18 cellular contexts compared by ENCODE assay signal in the genomic region with DNA sequence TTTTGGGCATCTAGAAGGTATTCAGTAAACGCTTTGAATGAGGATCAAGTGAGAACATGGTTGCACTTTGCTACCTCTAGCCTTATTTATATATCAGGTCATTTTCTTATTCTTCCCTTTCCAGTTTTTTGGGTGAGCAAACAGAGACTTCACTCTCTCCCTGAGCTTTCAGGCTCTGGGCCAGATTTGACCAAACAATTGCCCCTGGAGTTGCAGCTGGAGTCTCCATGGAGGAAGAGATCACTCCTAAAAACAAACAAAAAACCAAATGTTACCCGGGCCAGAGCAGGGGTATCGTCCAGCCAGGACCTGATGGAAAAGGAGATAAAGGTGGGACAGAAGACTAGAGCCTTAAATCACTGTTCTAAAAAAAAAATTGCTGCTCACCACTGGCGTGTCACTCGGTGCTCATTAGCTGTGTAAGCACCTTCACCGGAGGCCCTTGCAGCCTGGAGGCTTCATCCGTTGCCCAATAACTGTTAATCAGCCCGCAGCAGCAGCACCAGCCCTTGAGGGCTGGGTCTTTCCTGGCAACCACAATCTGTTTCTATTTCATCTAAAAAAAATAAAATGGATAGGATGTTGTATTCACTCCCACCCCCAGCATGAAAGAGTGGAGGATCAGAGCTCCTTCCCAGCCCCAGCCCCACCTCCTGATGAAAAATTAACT.
DNase-seq lines count a peak whose midpoint lies in the region; ATAC-seq and TF ChIP-seq lines count a peak whose summit lies in the region.
"Had no signal": no experiment of that assay in that cellular context is flagged by ENCODE, and none has a peak within 500 bp of the region (broad histone marks: within the 10 kb centered on the region; RNA-seq: fewer than 3 reads in every experiment).

No MANE protein-coding gene starts in this region.

- no peak overlapping the region for H3K4me3 ChIP-seq in foreskin fibroblast (ENCODE audit: low read depth in 1 of 2, low read length in 2 of 2)
- H3K4me3 ChIP-seq: GM23248 had no signal

- no peak for TF ChIP-seq CTCF in foreskin fibroblast (IDR thresholded peaks at IDR 0.05; ENCODE audit: low read depth, low read length)

- DNase-seq in COR-L47 (lab: John Stamatoyannopoulos, UW) (peak; percentile 22), NCI-H1092 (lab: John Stamatoyannopoulos, UW) (peak; percentile 42), RPMI7951 (ENCODE audit: low read depth) (peak; percentile 81), left lobe of liver (ENCODE audit: low spot score) (peak; percentile 73), foreskin fibroblast (no peak), HUDEP-2 (lab: John Stamatoyannopoulos, UW; ENCODE audit: unreplicated experiment in 76 of 76) (no peak), AG08395 (ENCODE audit: low spot score) (no peak), SHP77 treated with DMSO at 0.1 percent for 48 hours (lab: John Stamatoyannopoulos, UW) (no peak)
- DNase-seq: DMS153, GM23248, KG1, NCI-H1694 treated with DMSO at 0.1 percent for 48 hours, NCI-H2107, NCI-H2227 treated with DMSO at 0.1 percent for 48 hours, NCI-H526 had no signal

- peak; percentile 54 for ATAC-seq in left lobe of liver
- ATAC-seq: HCT116, Panc1, Right ventricle myocardium inferior had no signal

Comparison
In these comparisons a context has a peak if more than half of its experiments do, and no peak if none do; other contexts are left out.
1. DNase-seq: peak in COR-L47 (single experiment), NCI-H1092 (single experiment), RPMI7951 (single experiment) and left lobe of liver (single experiment); none in foreskin fibroblast (0 of 2), HUDEP-2 (0 of 76), AG08395 (single experiment) and SHP77 treated with DMSO at 0.1 percent for 48 hours (single experiment).